ENCODE assay signal across 15 cellular contexts in genomic region chr1:245835386-245835785, GRCh38.
DNase-seq lines count a peak whose midpoint lies in the region; ATAC-seq and TF ChIP-seq lines count a peak whose summit lies in the region.
"Had no signal": no experiment of that assay in that cellular context is flagged by ENCODE, and none has a peak within 500 bp of the region (broad histone marks: within the 10 kb centered on the region; RNA-seq: fewer than 3 reads in every experiment).

No MANE protein-coding gene starts in this region.

- no peak for TF ChIP-seq POLR2A in IMR-90 (IDR thresholded peaks at IDR 0.05; ENCODE audit: low read depth, low read length)

- no peaks in the 10 kb centered on the region for H3K23me2 ChIP-seq in H9 (ENCODE audit: insufficient read length, low read depth, low read length, poor library complexity, severe bottlenecking)

- H3K9me1 ChIP-seq in IMR-90 (ENCODE audit: insufficient read depth, low read length) = no peaks in the 10 kb centered on the region

- H3K79me1 ChIP-seq in IMR-90 (ENCODE audit: low read depth in 1 of 2, low read length in 2 of 2) (no peaks in the 10 kb centered on the region; a peak in 1 of 4 replicates), H9 (ENCODE audit: insufficient read depth, low read depth, low read length, poor library complexity, severe bottlenecking) (no peaks in the 10 kb centered on the region)

- H2BK12ac ChIP-seq in H9 (ENCODE audit: insufficient read length, low read depth, low read length) = no peak overlapping the region

- no peak overlapping the region for H2AK5ac ChIP-seq in IMR-90 (ENCODE audit: low read depth, low read length)
- H2AK5ac ChIP-seq in H9 (ENCODE audit: insufficient read length, low read length) = no peak overlapping the region

- dilution Hi-C loops in IMR-90 (cut with HindIII; ENCODE audit: low sequenced_read_pairs, unreplicated experiment) = no loop called here

- H2BK5ac ChIP-seq in IMR-90 (ENCODE audit: low read depth, low read length, poor library complexity, severe bottlenecking) (no peak overlapping the region), H9 (ENCODE audit: insufficient read length, low read length) (no peak overlapping the region)

- peaks cover 7 to 9% of the 10 kb centered on the region in 2 experiments; a peak in 3 of 4 replicates for H3K4me1 Mint-ChIP-seq in H9
- H3K4me1 Mint-ChIP-seq: CD8-positive, alpha-beta memory T cell had no signal

- CTCF ChIA-PET in IMR-90 (lab: Yijun Ruan, JAX) = interaction anchor here (0.6 kb wide), 1 partner anchor 389 kb away, joined by 3 read pairs; no protein-coding TSS in a partner anchor

- TF ChIP-seq RAD21 in IMR-90 (IDR thresholded peaks at IDR 0.05; ENCODE audit: low read length) = no peak

- no peaks in the 10 kb centered on the region for H3K27me3 Mint-ChIP-seq in H9 (ENCODE audit: low read depth)
- H3K27me3 Mint-ChIP-seq: CD8-positive, alpha-beta memory T cell had no signal

- TF ChIP-seq CTCF in IMR-90 (conservative IDR thresholded peaks at IDR 0.05; ENCODE audit: low read depth, low read length) (no peak), H9 (conservative IDR thresholded peaks at IDR 0.05) (no peak)

- in situ Hi-C loops in IMR-90 (cut with MboI; ENCODE audit: low sequenced_read_pairs) = no loop called here
- in situ Hi-C loops in G401 (cut with HindIII; ENCODE audit: low sequenced_read_pairs) = no loop called here

- H3K4me3 ChIP-seq in IMR-90 (ENCODE audit: insufficient read depth, low read depth, low read length) = no peak overlapping the region
- H3K4me3 ChIP-seq: BLaER1, GM23338 had no signal

- H3K27ac ChIP-seq in IMR-90 (ENCODE audit: insufficient read depth, low read length) = no peak overlapping the region
- no peak overlapping the region for H3K27ac ChIP-seq in H9 (ENCODE audit: insufficient read length, low read depth, low read length)
- H3K27ac ChIP-seq: BLaER1 had no signal

- 100% methylated on average over 1 of the region's 6 CpGs; no CpG with 5 or more reads in 1 of the 2 experiments for WGBS in IMR-90 (ENCODE audit: extremely low coverage in 2 of 2, insufficient read length in 1 of 2), 2 experiments
- no CpG with 5 or more reads among the region's 6 CpGs for WGBS in H9 (ENCODE audit: extremely low coverage, insufficient read length, low lambda C conversion rate)

- H3K23ac ChIP-seq in IMR-90 (ENCODE audit: low read depth, low read length) (no peak overlapping the region), H9 (ENCODE audit: insufficient read length, low read depth, low read length) (no peak overlapping the region)

- no peaks in the 10 kb centered on the region for H4K20me1 ChIP-seq in IMR-90 (ENCODE audit: insufficient read depth, low read length)
- no peaks in the 10 kb centered on the region for H4K20me1 ChIP-seq in H9 (ENCODE audit: control insufficient read depth, insufficient read depth, insufficient read length)
- H4K20me1 ChIP-seq: BLaER1 had no signal

- DNase-seq in AG20443 (ENCODE audit: low spot score) (peak; percentile 38), IMR-90 (no peak), fibroblast of peridontal ligament (ENCODE audit: extremely low read depth) (peak; percentile 55), dermis blood vessel endothelial cell (no peak), H9 (no peak), SK-N-DZ (ENCODE audit: low spot score) (no peak), G401 (ENCODE audit: low spot score) (no peak)
- DNase-seq: AML-193; Caco-2; CD8-positive, alpha-beta memory T cell; DMS53; H7 had no signal

- H3K36me3 ChIP-seq in IMR-90 (ENCODE audit: control insufficient read depth, insufficient read depth, low read length) = 0 out of 2 replicates have a peak, but pooled peaks cover 1% of the 10 kb centered on the region

- no peak overlapping the region for H4K91ac ChIP-seq in IMR-90 (ENCODE audit: insufficient read depth, low read depth, low read length)
- no peak overlapping the region for H4K91ac ChIP-seq in H9 (ENCODE audit: insufficient read length, low read depth, low read length)

- H4K5ac ChIP-seq in IMR-90 (ENCODE audit: low read depth, low read length) (no peak overlapping the region), H9 (ENCODE audit: insufficient read length, low read depth, low read length) (no peak overlapping the region)

- peak overlapping the region; percentile 0; the same call in 1 of the 2 replicates for H3K4ac ChIP-seq in IMR-90 (ENCODE audit: low read depth, low read length)
- H3K4ac ChIP-seq in H9 (ENCODE audit: low read depth, low read length) = no peak overlapping the region

- no peak overlapping the region for H3T11ph ChIP-seq in H9 (ENCODE audit: low read length)

- no peak for ATAC-seq in IMR-90 (ENCODE audit: low read depth)
- ATAC-seq: GM23338, HepG2 had no signal

- H3K9me3 ChIP-seq in IMR-90 (ENCODE audit: control insufficient read depth, insufficient read depth, low read length) (no peaks in the 10 kb centered on the region), H9 (ENCODE audit: control insufficient read depth, low read depth, low read length) (no peaks in the 10 kb centered on the region)
- H3K9me3 ChIP-seq: BLaER1, Caco-2 had no signal

- H2BK120ac ChIP-seq in IMR-90 (ENCODE audit: low read depth, low read length) (no peak overlapping the region), H9 (ENCODE audit: low read depth, low read length, poor library complexity, severe bottlenecking) (no peak overlapping the region)

- H3K27ac Mint-ChIP-seq in H9 = no peak overlapping the region
- H3K27ac Mint-ChIP-seq: CD8-positive, alpha-beta memory T cell had no signal

- BruUV-seq in IMR-90 (replicated peaks; lab: Mats Ljungman, UMichigan) = no TSS peak

- no peaks in the 10 kb centered on the region for H3K36me3 Mint-ChIP-seq in H9 (ENCODE audit: insufficient read depth in 1 of 3, low read depth in 3 of 3)

- H4K8ac ChIP-seq in IMR-90 (ENCODE audit: low read depth in 2 of 2, low read length in 2 of 2) (no peak overlapping the region), H9 (replicated peaks; ENCODE audit: insufficient read length, low read depth, low read length) (no peak overlapping the region)

- H2BK20ac ChIP-seq in IMR-90 (ENCODE audit: low read depth, low read length) = no peak overlapping the region
- H2BK20ac ChIP-seq in H9 (ENCODE audit: low read depth, low read length, poor library complexity, severe bottlenecking) = no peak overlapping the region

- no peak overlapping the region for H3K4me3 Mint-ChIP-seq in H9
- H3K4me3 Mint-ChIP-seq: CD8-positive, alpha-beta memory T cell; GM23338 had no signal

- H3K4me2 ChIP-seq in IMR-90 (ENCODE audit: low read depth, low read length) = no peak overlapping the region
- H3K4me2 ChIP-seq in H9 (ENCODE audit: insufficient read depth, insufficient read length, low read length) = no peak overlapping the region
- H3K4me2 ChIP-seq: BLaER1, GM23338 had no signal

- H3K79me2 ChIP-seq in H9 (ENCODE audit: insufficient read depth, low read length) = no peaks in the 10 kb centered on the region

- no peaks in the 10 kb centered on the region for H3K27me3 ChIP-seq in IMR-90 (ENCODE audit: control insufficient read depth, insufficient read depth, low read length)
- no peaks in the 10 kb centered on the region for H3K27me3 ChIP-seq in H9 (ENCODE audit: insufficient read depth, low read length)
- H3K27me3 ChIP-seq: BLaER1 had no signal

- H3K14ac ChIP-seq in IMR-90 (replicated peaks; ENCODE audit: low read depth, low read length) (no peak overlapping the region), H9 (ENCODE audit: insufficient read depth, low read length) (no peak overlapping the region)

- H2AK9ac ChIP-seq in IMR-90 (replicated peaks; ENCODE audit: low read depth, low read length, poor library complexity) = no peak overlapping the region

- H2AFZ ChIP-seq in IMR-90 (replicated peaks; ENCODE audit: low read length, poor library complexity) (peak overlapping the region; percentile 34), H9 (ENCODE audit: low read length) (no peak overlapping the region)
- H2AFZ ChIP-seq: GM23338 had no signal

- no peaks in the 10 kb centered on the region for H3K9me3 Mint-ChIP-seq in H9
- H3K9me3 Mint-ChIP-seq: GM23338 had no signal

- H3K56ac ChIP-seq in IMR-90 (ENCODE audit: extremely low read depth, insufficient read depth, low read length) (no peak overlapping the region), H9 (ENCODE audit: insufficient read length, low read depth, low read length) (no peak overlapping the region)

- H2BK15ac ChIP-seq in IMR-90 (ENCODE audit: low read depth, low read length) (no peak overlapping the region), H9 (ENCODE audit: low read depth, low read length) (no peak overlapping the region)

- H3K9ac ChIP-seq in IMR-90 (ENCODE audit: low read depth, low read length) (no peak overlapping the region), H9 (ENCODE audit: extremely low read depth, insufficient read length, low read length) (no peak overlapping the region)
- H3K9ac ChIP-seq: BLaER1 had no signal

- peaks cover 3% of the 10 kb centered on the region; the same call in 1 of the 2 replicates for H3K4me1 ChIP-seq in IMR-90 (ENCODE audit: control insufficient read depth, insufficient read depth, low read length)
- H3K4me1 ChIP-seq in H9 (ENCODE audit: insufficient read depth, low read length) = peaks cover 3% of the 10 kb centered on the region; the same call in 1 of the 2 replicates
- H3K4me1 ChIP-seq: BLaER1, Caco-2 had no signal

- POLR2A ChIA-PET in IMR-90 (lab: Charles Lee; ENCODE audit: unreplicated experiment) = no interaction called here

- no peak overlapping the region for H3K18ac ChIP-seq in IMR-90 (ENCODE audit: low read depth, low read length)
- no peak overlapping the region for H3K18ac ChIP-seq in H9 (ENCODE audit: insufficient read length, low read depth, low read length)

- intact Hi-C loops in IMR-90 (cut with micrococcal nuclease) = no loop called here

TF ChIP-seq in IMR-90, 13 proteins besides CTCF, POLR2A, EP300 and RAD21 (continues in another document):
- TF ChIP-seq MAFK (IDR thresholded peaks at IDR 0.05; ENCODE audit: low read depth, low read length) (no peak), BHLHE40 (IDR thresholded peaks at IDR 0.05; ENCODE audit: low read depth, low read length) (no peak), FOS (IDR thresholded peaks at IDR 0.05; ENCODE audit: low read depth, low read length) (no peak), USF2 (IDR thresholded peaks at IDR 0.05; ENCODE audit: low read depth, low read length) (no peak), CHD1 (IDR thresholded peaks at IDR 0.05; ENCODE audit: low read depth, low read length) (no peak), SMC3 (IDR thresholded peaks at IDR 0.05; ENCODE audit: low read depth, low read length) (no peak), MAZ (IDR thresholded peaks at IDR 0.05; ENCODE audit: borderline replicate concordance, low read depth, low read length) (no peak), MXI1 (IDR thresholded peaks at IDR 0.05; ENCODE audit: borderline replicate concordance, low read depth, low read length) (no peak), RFX5 (IDR thresholded peaks at IDR 0.05; ENCODE audit: low read depth, low read length) (no peak)

Comparison
In these comparisons a context has a peak if more than half of its experiments do, and no peak if none do; other contexts are left out.
1. DNase-seq: peak in AG20443 (single experiment) and fibroblast of peridontal ligament (single experiment); none in IMR-90 (single experiment), dermis blood vessel endothelial cell (single experiment), H9 (single experiment), SK-N-DZ (single experiment) and G401 (single experiment).